9 cellular contexts compared by ENCODE assay signal in the genomic region with DNA sequence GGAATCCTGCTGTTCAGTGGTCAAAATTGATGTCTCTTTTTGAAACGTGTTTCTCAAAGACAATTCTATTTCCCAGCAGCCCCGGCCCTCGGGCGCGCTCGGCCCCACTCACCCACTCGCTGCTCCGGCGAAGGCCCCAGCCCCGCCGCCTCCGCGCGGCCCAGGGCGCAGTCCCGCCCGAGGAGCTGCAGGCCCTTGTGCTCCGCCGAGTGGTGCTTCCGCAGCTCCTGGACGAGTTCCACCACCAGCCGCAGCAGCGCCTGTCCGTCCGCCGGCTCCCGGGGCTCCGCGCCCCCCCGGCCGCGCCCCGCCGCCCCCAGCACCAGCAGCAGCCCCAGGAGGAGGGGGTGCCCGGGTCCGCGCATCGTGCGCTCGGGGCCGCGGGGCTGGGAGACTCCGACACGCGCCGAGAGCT. TPM values are rescaled to one million over a fixed set of nuclear protein-coding genes. Genes with fewer than 3 reads are reported as not detected.
DNase-seq lines count a peak whose midpoint lies in the region; ATAC-seq and TF ChIP-seq lines count a peak whose summit lies in the region.
"Had no signal": no experiment of that assay in that cellular context is flagged by ENCODE, and none has a peak within 500 bp of the region (broad histone marks: within the 10 kb centered on the region; RNA-seq: fewer than 3 reads in every experiment).

No MANE protein-coding gene starts in this region.

- H3K9me3 ChIP-seq in SK-N-SH = no peaks in the 10 kb centered on the region
- no peaks in the 10 kb centered on the region for H3K9me3 ChIP-seq in gastroesophageal sphincter
- H3K9me3 ChIP-seq in prostate gland = no peaks in the 10 kb centered on the region

- peak overlapping the region; percentile 31 to 32; a peak in 2 of 4 replicates for H3K4me3 ChIP-seq in SK-N-SH (ENCODE audit: low read depth in 2 of 2, low read length in 1 of 2)
- peak overlapping the region; percentile 22 to 55 for H3K4me3 ChIP-seq in gastroesophageal sphincter
- peak overlapping the region; percentile 26 to 35 for H3K4me3 ChIP-seq in prostate gland

- H3F3A ChIP-seq in SK-N-SH (replicated peaks; ENCODE audit: insufficient read depth) = peaks cover 6% of the 10 kb centered on the region

- POLR2A ChIA-PET in SK-N-SH (lab: Yijun Ruan, JAX) = no interaction called here

- TF ChIP-seq POLR2A in gastroesophageal sphincter (IDR thresholded peaks at IDR 0.05) (no peak), prostate gland (IDR thresholded peaks at IDR 0.05) (no peak)

- TF ChIP-seq CTCF in SK-N-SH (IDR thresholded peaks at IDR 0.05) (no peak), gastroesophageal sphincter (IDR thresholded peaks at IDR 0.05) (no peak), prostate gland (IDR thresholded peaks at IDR 0.05) (no peak)

- peaks cover 26% of the 10 kb centered on the region for H3K27me3 ChIP-seq in SK-N-SH (ENCODE audit: insufficient read depth)
- peaks cover 59% of the 10 kb centered on the region for H3K27me3 ChIP-seq in gastroesophageal sphincter
- H3K27me3 ChIP-seq in prostate gland (replicated peaks; ENCODE audit: insufficient read depth) = peaks cover 6% of the 10 kb centered on the region

- no peak for TF ChIP-seq RAD21 in SK-N-SH (IDR thresholded peaks at IDR 0.05; ENCODE audit: low read length)

- WGBS in SK-N-SH (ENCODE audit: low lambda C conversion rate) = 17% methylated on average over 21 of the region's 46 CpGs
- 0 to 1% methylated on average over 1 to 15 of the region's 46 CpGs for WGBS in gastroesophageal sphincter (ENCODE audit: low coverage in 1 of 2), 2 donors
- WGBS in prostate gland = 1% methylated on average over 24 of the region's 46 CpGs

- intact Hi-C loops in prostate gland (cut with DNase I) = no loop called here

- no peaks in the 10 kb centered on the region for H3K9me2 ChIP-seq in SK-N-SH

- CTCF ChIA-PET in SK-N-SH (lab: Yijun Ruan, JAX) = interaction anchor here (0.6 to 6.3 kb wide), 10 partner anchors 10 to 350 kb away, joined by 3 to 24 read pairs (median 4); no protein-coding TSS in a partner anchor

- peaks cover 0 to 12% of the 10 kb centered on the region in 2 experiments; a peak in 1 of 4 replicates for H3K4me1 ChIP-seq in SK-N-SH (ENCODE audit: control insufficient read depth in 1 of 2, insufficient read depth in 2 of 2, low read depth in 1 of 2, low read length in 1 of 2)
- peaks cover 4 to 35% (median 12%) of the 10 kb centered on the region in 3 donors for H3K4me1 ChIP-seq in gastroesophageal sphincter
- peaks cover 10% of the 10 kb centered on the region for H3K4me1 ChIP-seq in prostate gland (replicated peaks)

- TF ChIP-seq EP300 in SK-N-SH (IDR thresholded peaks at IDR 0.05; ENCODE audit: borderline replicate concordance in 1 of 2, low read depth in 1 of 2, low read length in 1 of 2) (no peak), gastroesophageal sphincter (IDR thresholded peaks at IDR 0.05) (no peak)

- H3K79me2 ChIP-seq in SK-N-SH (ENCODE audit: insufficient read depth) = no peaks in the 10 kb centered on the region

- H3K36me3 ChIP-seq in SK-N-SH (replicated peaks in 1 of 2; ENCODE audit: control insufficient read depth in 1 of 2, insufficient read depth in 2 of 2, low read length in 1 of 2) (peaks cover 0 to 8% of the 10 kb centered on the region in 2 experiments), gastroesophageal sphincter (peaks cover 0 to 15% of the 10 kb centered on the region in 2 donors), prostate gland (no peaks in the 10 kb centered on the region)

- H3K27ac ChIP-seq in SK-N-SH (ENCODE audit: low read depth in 2 of 2, low read length in 1 of 2) (no peak overlapping the region), gastroesophageal sphincter (no peak overlapping the region), prostate gland (no peak overlapping the region)

- DNase-seq in SK-N-SH (peak; percentile 87), prostate gland (ENCODE audit: low spot score) (no peak), NCI-H446 treated with DMSO at 0.1 percent for 48 hours (lab: John Stamatoyannopoulos, UW) (no peak), DMS153 treated with DMSO at 0.1 percent for 48 hours (lab: John Stamatoyannopoulos, UW; ENCODE audit: unreplicated experiment) (no peak)

- H4K20me1 ChIP-seq in SK-N-SH (ENCODE audit: insufficient read depth) = no peaks in the 10 kb centered on the region

- peak overlapping the region; percentile 47; the same call in 1 of the 2 replicates for H3K4me2 ChIP-seq in SK-N-SH

- H3K9ac ChIP-seq in SK-N-SH = no peak overlapping the region

- no peak overlapping the region for H2AFZ ChIP-seq in SK-N-SH (ENCODE audit: low read depth)

- ATAC-seq in GM18498 (IDR thresholded peaks at IDR 0.05; ENCODE audit: unreplicated experiment) (peak; percentile 48), gastroesophageal sphincter (no peak), HG02970 (IDR thresholded peaks at IDR 0.05; ENCODE audit: low FRiP score, unreplicated experiment) (no peak), HG03196 (IDR thresholded peaks at IDR 0.05; ENCODE audit: unreplicated experiment) (no peak)

TF ChIP-seq in SK-N-SH, 30 proteins besides CTCF, POLR2A, EP300 and RAD21:
- no peak for TF ChIP-seq TEAD4 (IDR thresholded peaks at IDR 0.05; ENCODE audit: borderline replicate concordance, insufficient read depth)
- TF ChIP-seq, protein P1, sequence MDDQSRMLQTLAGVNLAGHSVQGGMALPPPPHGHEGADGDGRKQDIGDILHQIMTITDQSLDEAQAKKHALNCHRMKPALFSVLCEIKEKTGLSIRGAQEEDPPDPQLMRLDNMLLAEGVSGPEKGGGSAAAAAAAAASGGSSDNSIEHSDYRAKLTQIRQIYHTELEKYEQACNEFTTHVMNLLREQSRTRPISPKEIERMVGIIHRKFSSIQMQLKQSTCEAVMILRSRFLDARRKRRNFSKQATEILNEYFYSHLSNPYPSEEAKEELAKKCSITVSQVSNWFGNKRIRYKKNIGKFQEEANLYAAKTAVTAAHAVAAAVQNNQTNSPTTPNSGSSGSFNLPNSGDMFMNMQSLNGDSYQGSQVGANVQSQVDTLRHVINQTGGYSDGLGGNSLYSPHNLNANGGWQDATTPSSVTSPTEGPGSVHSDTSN (IDR thresholded peaks at IDR 0.05) = no peak
- no peak for TF ChIP-seq FOXJ3 (CRISPR knock-in tag; IDR thresholded peaks at IDR 0.05)
- TF ChIP-seq MEF2A (IDR thresholded peaks at IDR 0.05; ENCODE audit: borderline replicate concordance, low read depth) = no peak
- TF ChIP-seq NRF1 (IDR thresholded peaks at IDR 0.05; ENCODE audit: low read depth, low read length) = no peak
- no peak for TF ChIP-seq EZH2phosphoT487 (IDR thresholded peaks at IDR 0.05; ENCODE audit: borderline replicate concordance, low read depth)
- TF ChIP-seq NFIC (IDR thresholded peaks at IDR 0.05; ENCODE audit: borderline replicate concordance) = no peak
- no peak for TF ChIP-seq SIN3A (IDR thresholded peaks at IDR 0.05; ENCODE audit: borderline replicate concordance, low read depth, low read length)
- no peak for TF ChIP-seq POLR2AphosphoS5 (IDR thresholded peaks at IDR 0.05; ENCODE audit: low read depth, low read length)
- no peak for TF ChIP-seq JUND (IDR thresholded peaks at IDR 0.05)
- no peak for TF ChIP-seq GABPA (IDR thresholded peaks at IDR 0.05; ENCODE audit: low read depth)
- TF ChIP-seq FOXM1 (IDR thresholded peaks at IDR 0.05; ENCODE audit: low read depth) = no peak
- no peak for TF ChIP-seq TAF1 (IDR thresholded peaks at IDR 0.05; ENCODE audit: borderline replicate concordance, low read depth, low read length)
- TF ChIP-seq, protein P2, sequence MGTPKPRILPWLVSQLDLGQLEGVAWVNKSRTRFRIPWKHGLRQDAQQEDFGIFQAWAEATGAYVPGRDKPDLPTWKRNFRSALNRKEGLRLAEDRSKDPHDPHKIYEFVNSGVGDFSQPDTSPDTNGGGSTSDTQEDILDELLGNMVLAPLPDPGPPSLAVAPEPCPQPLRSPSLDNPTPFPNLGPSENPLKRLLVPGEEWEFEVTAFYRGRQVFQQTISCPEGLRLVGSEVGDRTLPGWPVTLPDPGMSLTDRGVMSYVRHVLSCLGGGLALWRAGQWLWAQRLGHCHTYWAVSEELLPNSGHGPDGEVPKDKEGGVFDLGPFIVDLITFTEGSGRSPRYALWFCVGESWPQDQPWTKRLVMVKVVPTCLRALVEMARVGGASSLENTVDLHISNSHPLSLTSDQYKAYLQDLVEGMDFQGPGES (IDR thresholded peaks at IDR 0.05; ENCODE audit: low read depth, low read length) = no peak
- TF ChIP-seq ELF1 (IDR thresholded peaks at IDR 0.05) = no peak

RNA-seq across cellular contexts. Expression of a gene that starts 0.4 kb away (rescaled TPM):
- not detected in 2 replicates for polyA plus RNA-seq in SK-N-SH (2012; rRNA removed)
- 0.03 and 0.18 TPM in 2 replicates for polyA plus RNA-seq in SK-N-SH (2012; cell fraction: cytosol; rRNA removed)
- polyA plus RNA-seq in SK-N-SH (2012; cell fraction: nucleus; rRNA removed) = not detected in 2 replicates
- total RNA-seq in gastroesophageal sphincter (10 to 100 TPM in 1 of 4 donors, under 1 TPM in 2, not detected in 1; 0.30 to 15.9 (median 0.89) TPM), prostate gland (10 to 100 TPM in 1 of 2 donors, 1 to 10 TPM in 1; 2.6 to 22.6 TPM)
- total RNA-seq: temporal lobe had no signal

RNA-seq across cellular contexts. Expression of a gene that starts 22.7 kb away (rescaled TPM):
- polyA plus RNA-seq in SK-N-SH (2012; rRNA removed) = 88.9 and 108 TPM in 2 replicates
- 126 and 144 TPM in 2 replicates for polyA plus RNA-seq in SK-N-SH (2012; cell fraction: cytosol; rRNA removed)
- polyA plus RNA-seq in SK-N-SH (2012; cell fraction: nucleus; rRNA removed) = 45.2 and 84.3 TPM in 2 replicates
- 100 to 1,000 TPM in 1 of 4 donors, 10 to 100 TPM in 3; 79.5 to 115 (median 82.0) TPM for total RNA-seq in gastroesophageal sphincter
- total RNA-seq in prostate gland = 100 to 1,000 TPM in 1 of 2 donors, 10 to 100 TPM in 1; 96.9 to 116 TPM

RNA-seq across cellular contexts. Expression of a gene that starts 23.6 kb away (rescaled TPM):
- 22.7 and 28.2 TPM in 2 replicates for polyA plus RNA-seq in SK-N-SH (2012; rRNA removed)
- polyA plus RNA-seq in SK-N-SH (2012; cell fraction: cytosol; rRNA removed) = 23.1 and 28.1 TPM in 2 replicates
- 79.7 and 97.0 TPM in 2 replicates for polyA plus RNA-seq in SK-N-SH (2012; cell fraction: nucleus; rRNA removed)
- total RNA-seq in gastroesophageal sphincter (10 to 100 TPM; 14.9 to 31.4 (median 26.7) TPM), prostate gland (100 to 1,000 TPM in 1 of 2 donors, 10 to 100 TPM in 1; 72.4 to 117 TPM)
